1 cellular context compared by ENCODE assay signal in the genomic region with DNA sequence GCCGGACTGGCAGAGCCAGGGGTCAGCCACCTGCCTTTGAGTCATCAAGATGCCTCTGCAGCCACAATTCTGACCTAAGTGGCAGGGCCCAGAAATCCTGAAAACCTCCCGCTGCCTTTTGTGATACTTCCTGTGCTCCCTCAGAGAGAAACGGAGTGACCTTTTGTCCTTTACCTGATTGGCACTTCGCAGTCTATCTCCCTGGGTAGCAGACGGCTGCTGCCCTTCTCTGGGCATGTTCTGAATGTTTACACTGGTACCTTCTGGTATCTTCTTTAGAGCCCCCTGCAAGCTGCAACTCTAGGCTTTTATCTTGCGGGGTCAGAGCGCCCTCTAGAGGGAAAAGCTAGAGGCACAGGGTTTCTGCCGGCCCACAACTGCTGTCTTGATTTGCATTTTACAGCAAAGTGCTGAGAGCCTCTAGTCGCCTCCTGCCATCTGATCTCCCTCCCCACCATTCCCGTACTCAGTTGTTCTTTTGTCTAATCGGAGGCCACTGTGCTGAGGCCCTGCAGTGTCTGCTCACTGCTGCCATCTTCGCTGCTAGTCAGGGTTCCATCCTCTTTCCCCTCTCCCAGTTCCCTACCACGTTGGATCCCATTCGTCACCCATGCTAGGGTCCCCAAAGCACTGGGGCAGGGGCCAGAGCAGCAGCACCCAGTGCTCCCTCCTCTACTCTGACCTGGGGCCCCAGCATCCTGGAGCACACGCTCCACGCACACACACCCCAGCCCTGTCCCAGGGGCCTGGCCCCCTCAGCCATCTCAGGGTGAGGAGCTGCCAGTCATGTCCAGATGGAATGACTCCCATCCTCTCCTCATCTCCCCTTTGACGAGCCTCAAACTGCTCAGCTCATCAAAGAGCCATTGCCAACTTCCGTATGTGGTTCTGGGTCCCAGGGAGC.
TF ChIP-seq lines count a peak whose summit lies in the region.

No MANE protein-coding gene starts in this region.

TF ChIP-seq in HCT116, 20 proteins besides CTCF, POLR2A, EP300 and RAD21 (continued from another document):
- TF ChIP-seq, protein P1, sequence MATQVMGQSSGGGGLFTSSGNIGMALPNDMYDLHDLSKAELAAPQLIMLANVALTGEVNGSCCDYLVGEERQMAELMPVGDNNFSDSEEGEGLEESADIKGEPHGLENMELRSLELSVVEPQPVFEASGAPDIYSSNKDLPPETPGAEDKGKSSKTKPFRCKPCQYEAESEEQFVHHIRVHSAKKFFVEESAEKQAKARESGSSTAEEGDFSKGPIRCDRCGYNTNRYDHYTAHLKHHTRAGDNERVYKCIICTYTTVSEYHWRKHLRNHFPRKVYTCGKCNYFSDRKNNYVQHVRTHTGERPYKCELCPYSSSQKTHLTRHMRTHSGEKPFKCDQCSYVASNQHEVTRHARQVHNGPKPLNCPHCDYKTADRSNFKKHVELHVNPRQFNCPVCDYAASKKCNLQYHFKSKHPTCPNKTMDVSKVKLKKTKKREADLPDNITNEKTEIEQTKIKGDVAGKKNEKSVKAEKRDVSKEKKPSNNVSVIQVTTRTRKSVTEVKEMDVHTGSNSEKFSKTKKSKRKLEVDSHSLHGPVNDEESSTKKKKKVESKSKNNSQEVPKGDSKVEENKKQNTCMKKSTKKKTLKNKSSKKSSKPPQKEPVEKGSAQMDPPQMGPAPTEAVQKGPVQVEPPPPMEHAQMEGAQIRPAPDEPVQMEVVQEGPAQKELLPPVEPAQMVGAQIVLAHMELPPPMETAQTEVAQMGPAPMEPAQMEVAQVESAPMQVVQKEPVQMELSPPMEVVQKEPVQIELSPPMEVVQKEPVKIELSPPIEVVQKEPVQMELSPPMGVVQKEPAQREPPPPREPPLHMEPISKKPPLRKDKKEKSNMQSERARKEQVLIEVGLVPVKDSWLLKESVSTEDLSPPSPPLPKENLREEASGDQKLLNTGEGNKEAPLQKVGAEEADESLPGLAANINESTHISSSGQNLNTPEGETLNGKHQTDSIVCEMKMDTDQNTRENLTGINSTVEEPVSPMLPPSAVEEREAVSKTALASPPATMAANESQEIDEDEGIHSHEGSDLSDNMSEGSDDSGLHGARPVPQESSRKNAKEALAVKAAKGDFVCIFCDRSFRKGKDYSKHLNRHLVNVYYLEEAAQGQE (IDR thresholded peaks at IDR 0.05; ENCODE audit: low read depth), result no peak
- no peak for TF ChIP-seq ZNF274 (IDR thresholded peaks at IDR 0.05; ENCODE audit: low read depth, low read length)
- TF ChIP-seq, protein P2, sequence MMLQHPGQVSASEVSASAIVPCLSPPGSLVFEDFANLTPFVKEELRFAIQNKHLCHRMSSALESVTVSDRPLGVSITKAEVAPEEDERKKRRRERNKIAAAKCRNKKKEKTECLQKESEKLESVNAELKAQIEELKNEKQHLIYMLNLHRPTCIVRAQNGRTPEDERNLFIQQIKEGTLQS (IDR thresholded peaks at IDR 0.05), result no peak
